In genomic region chr10:104109908-104110662, GRCh38 we compare ENCODE assay signal across 9 cellular contexts. TPM values are rescaled to one million over a fixed set of nuclear protein-coding genes. Genes with fewer than 3 reads are reported as not detected.
DNase-seq lines count a peak whose midpoint lies in the region; ATAC-seq lines count a peak whose summit lies in the region.
"Had no signal": no experiment of that assay in that cellular context is flagged by ENCODE, and none has a peak within 500 bp of the region (broad histone marks: within the 10 kb centered on the region; RNA-seq: fewer than 3 reads in every experiment).

No MANE protein-coding gene starts in this region.

- peak overlapping the region in 6 of 11 experiments; percentile 30 to 75 (median 62); a peak in 11 of 22 replicates for H3K4me2 ChIP-seq in BLaER1 treated with 17β-estradiol and CSF1 and Interleukin-3, amounts not matched to agents 10 nM and 100 nM

- H3K36me3 ChIP-seq in BLaER1 treated with 17β-estradiol and CSF1 and Interleukin-3, amounts not matched to agents 10 nM and 100 nM = no peaks in the 10 kb centered on the region

- no peaks in the 10 kb centered on the region for H3K9me3 ChIP-seq in BLaER1 treated with 17β-estradiol and CSF1 and Interleukin-3, amounts not matched to agents 10 nM and 100 nM (replicated peaks in 1 of 11)

- ATAC-seq in GM21381 (IDR thresholded peaks at IDR 0.05; ENCODE audit: unreplicated experiment) = peak; percentile 96
- peak; percentile 86 for ATAC-seq in HG03558 (IDR thresholded peaks at IDR 0.05; ENCODE audit: extremely low read depth, unreplicated experiment)
- no peak for ATAC-seq in GM21528 (IDR thresholded peaks at IDR 0.05; ENCODE audit: low FRiP score, unreplicated experiment)

- H3K4me3 ChIP-seq in BLaER1 treated with 17β-estradiol and CSF1 and Interleukin-3, amounts not matched to agents 10 nM and 100 nM = no peak overlapping the region

- no peaks in the 10 kb centered on the region for H4K20me1 ChIP-seq in BLaER1 treated with 17β-estradiol and CSF1 and Interleukin-3, amounts not matched to agents 10 nM and 100 nM

- no peaks in the 10 kb centered on the region for H3K27me3 ChIP-seq in BLaER1 treated with 17β-estradiol and CSF1 and Interleukin-3, amounts not matched to agents 10 nM and 100 nM

- H3K9ac ChIP-seq in BLaER1 treated with 17β-estradiol and CSF1 and Interleukin-3, amounts not matched to agents 10 nM and 100 nM = no peak overlapping the region

- H3K27ac ChIP-seq in BLaER1 treated with 17β-estradiol and CSF1 and Interleukin-3, amounts not matched to agents 10 nM and 100 nM = peak overlapping the region in 1 of 11 experiments; percentile 26; a peak in 2 of 22 replicates

- H3K4me1 ChIP-seq in BLaER1 treated with 17β-estradiol and CSF1 and Interleukin-3, amounts not matched to agents 10 nM and 100 nM = peaks cover 25 to 59% (median 33%) of the 10 kb centered on the region in 10 experiments

- DNase-seq in fibroblast of peridontal ligament (ENCODE audit: extremely low read depth) (peak; percentile 67), NCI-H1092 treated with DMSO at 0.1 percent for 48 hours (lab: John Stamatoyannopoulos, UW) (no peak), H4 (ENCODE audit: low spot score) (no peak)
- DNase-seq in effector CD4-positive, alpha-beta T cell = no peak
- DNase-seq: NCI-H2029 had no signal

RNA-seq across cellular contexts. Expression of gene SFR1, which starts 11.9 kb away (rescaled TPM):
- 8.9 and 9.3 TPM in 2 replicates for total RNA-seq in H4 (2014; rRNA removed; shearing (Covaris generic))

RNA-seq across cellular contexts. Expression of gene COL17A1, which starts 24.4 kb away (rescaled TPM):
- not detected in 2 replicates for total RNA-seq in H4 (2014; rRNA removed; shearing (Covaris generic))
